Comparison of ENCODE assay signal across 21 cellular contexts in genomic region chr16:54015147-54015546, GRCh38.
"Had no signal": no experiment of that assay in that cellular context is flagged by ENCODE, and none has a peak within 500 bp of the region (broad histone marks: within the 10 kb centered on the region; RNA-seq: fewer than 3 reads in every experiment).

No MANE protein-coding gene starts in this region.

- H3K27ac ChIP-seq: breast epithelium had no signal

- H3K4me1 ChIP-seq: breast epithelium had no signal

- H3K36me3 ChIP-seq: breast epithelium had no signal

- FAIRE-seq: RCC 7860 had no signal

- DNase-seq: activated CD4-positive, alpha-beta T cell treated with anti-CD3 and anti-CD28 coated beads for 4 hours; activated CD8-positive, alpha-beta memory T cell treated with anti-CD3 and anti-CD28 coated beads, Interleukin-2, amount 50 U/mL, for 4 hours; activated CD8-positive, alpha-beta T cell treated with anti-CD3 and anti-CD28 coated beads for 36 hours; activated gamma-delta T cell treated with Interleukin-2 at 50 U/mL for 16 hours; activated naive CD4-positive, alpha-beta T cell treated with anti-CD3 and anti-CD28 coated beads, Interleukin-2, amount 10 ng/mL, durations not matched to agents 7 days and 5 days; activated naive CD8-positive, alpha-beta T cell treated with anti-CD3 and anti-CD28 coated beads for 36 hours; activated T-cell treated with anti-CD3 and anti-CD28 coated beads, Interleukin-2, amount 50 U/mL, for 72 hours; central memory CD4-positive, alpha-beta T cell; MM.1S; NCI-H1105; NCI-H1436; NCI-H1694 treated with DMSO at 0.1 percent for 48 hours; NCI-H2029 treated with DMSO at 0.1 percent for 48 hours; NCI-H510A treated with DMSO at 0.1 percent for 48 hours; NCI-H69; NK-92 treated with Interleukin-12 subunit alpha and Interleukin-12 subunit beta, amount 100 ng/mL, for 24 hours; OCI-M1; SHP77 had no signal

- H3K27me3 ChIP-seq: breast epithelium had no signal

- ATAC-seq: activated CD4-positive, CD25-positive, alpha-beta regulatory T cell treated with anti-CD3 and anti-CD28 coated beads, Interleukin-2, amount 50 U/mL, for 24 hours; activated CD8-positive, alpha-beta T cell treated with anti-CD3 and anti-CD28 coated beads for 36 hours; activated T-cell treated with anti-CD3 and anti-CD28 coated beads, Interleukin-2, amount 50 U/mL, for 72 hours had no signal

- H3K4me3 ChIP-seq: breast epithelium had no signal
